ENCODE assay signal across 11 cellular contexts in genomic region chr13:23570931-23571330, GRCh38. TPM values are rescaled to one million over a fixed set of nuclear protein-coding genes. Genes with fewer than 3 reads are reported as not detected.
A peak's percentile ranks its signal among the peaks of the same experiment; 100 is the strongest.
DNase-seq lines count a peak whose midpoint lies in the region; ATAC-seq and TF ChIP-seq lines count a peak whose summit lies in the region.
"Had no signal": no experiment of that assay in that cellular context is flagged by ENCODE, and none has a peak within 500 bp of the region (broad histone marks: within the 10 kb centered on the region; RNA-seq: fewer than 3 reads in every experiment).

No MANE protein-coding gene starts in this region.

- H3K9me2 ChIP-seq in PC-9 (ENCODE audit: insufficient read depth) = no peaks in the 10 kb centered on the region

- no peaks in the 10 kb centered on the region for H3K36me3 Mint-ChIP-seq in MCF 10A (ENCODE audit: insufficient read depth, unreplicated experiment)
- no peaks in the 10 kb centered on the region for H3K36me3 Mint-ChIP-seq in activated T-cell treated with anti-CD3 and anti-CD28 coated beads, Interleukin-2, amount 50 U/mL, for 24 hours (ENCODE audit: low read depth)

- H3K36me3 ChIP-seq in breast epithelium = no peaks in the 10 kb centered on the region
- no peaks in the 10 kb centered on the region for H3K36me3 ChIP-seq in iPS-20b (ENCODE audit: insufficient read depth, low read depth, low read length)
- H3K36me3 ChIP-seq in PC-9 (ENCODE audit: low read depth) = no peaks in the 10 kb centered on the region
- H3K36me3 ChIP-seq: tibial artery had no signal

- peak overlapping the region in 1 of 2 donors; percentile 45 for H3K27ac ChIP-seq in breast epithelium
- H3K27ac ChIP-seq in iPS-20b (ENCODE audit: low read length) = no peak overlapping the region
- no peak overlapping the region for H3K27ac ChIP-seq in PC-9
- H3K27ac ChIP-seq: tibial artery had no signal

- H3K27me3 ChIP-seq in breast epithelium (no peaks in the 10 kb centered on the region), iPS-20b (ENCODE audit: insufficient read depth, low read length) (no peaks in the 10 kb centered on the region), PC-9 (ENCODE audit: insufficient read depth, low read depth) (0 out of 2 replicates have a peak, but pooled peaks cover 8% of the 10 kb centered on the region)

- CTCF ChIA-PET in MCF 10A (lab: Yijun Ruan, JAX) = interaction anchor here (0.6 to 1.4 kb wide), 4 partner anchors 8 to 207 kb away, joined by 3 to 6 read pairs (median 4); no protein-coding TSS in a partner anchor
- CTCF ChIA-PET in PC-9 (lab: Charles Lee) = no interaction called here

- no peak for TF ChIP-seq POLR2A in breast epithelium (IDR thresholded peaks at IDR 0.05)

- H3K4me1 ChIP-seq in breast epithelium (no peaks in the 10 kb centered on the region), iPS-20b (ENCODE audit: insufficient read depth, low read length) (peaks cover 11% of the 10 kb centered on the region), PC-9 (replicated peaks; ENCODE audit: insufficient read depth) (no peaks in the 10 kb centered on the region)

- DNase-seq in breast epithelium (ENCODE audit: low spot score in 2 of 2) (no peak), MCF 10A (ENCODE audit: unreplicated experiment) (no peak), astrocyte of the cerebellum (ENCODE audit: low read depth) (no peak), NCI-H1417 treated with DMSO at 0.1 percent for 48 hours (lab: John Stamatoyannopoulos, UW) (no peak), PC-9 (no peak)
- DNase-seq in activated T-cell treated with anti-CD3 and anti-CD28 coated beads, Interleukin-2, amount 50 U/mL, for 24 hours = no peak
- DNase-seq: activated effector memory CD4-positive, alpha-beta T cell treated with anti-CD3 and anti-CD28 coated beads, Interleukin-2, amount 50 U/mL, for 16 hours; T-helper 2 cell; tibial artery had no signal

- H3K4me1 Mint-ChIP-seq in MCF 10A (ENCODE audit: insufficient read depth, unreplicated experiment) = no peaks in the 10 kb centered on the region
- peaks cover 14% of the 10 kb centered on the region for H3K4me1 Mint-ChIP-seq in activated T-cell treated with anti-CD3 and anti-CD28 coated beads, Interleukin-2, amount 50 U/mL, for 24 hours (ENCODE audit: low read depth)

- H2AFZ ChIP-seq in PC-9 = no peak overlapping the region

- no peaks in the 10 kb centered on the region for H3K9me3 Mint-ChIP-seq in MCF 10A (ENCODE audit: unreplicated experiment)
- no peaks in the 10 kb centered on the region for H3K9me3 Mint-ChIP-seq in activated T-cell treated with anti-CD3 and anti-CD28 coated beads, Interleukin-2, amount 50 U/mL, for 24 hours

- POLR2A ChIA-PET in MCF 10A (lab: Yijun Ruan, JAX) = interaction anchor here (1.1 to 1.3 kb wide), 2 partner anchors 9 to 317 kb away, joined by 3 to 4 read pairs; no protein-coding TSS in a partner anchor
- POLR2A ChIA-PET in PC-9 (lab: Charles Lee; ENCODE audit: unreplicated experiment) = no interaction called here

- intact Hi-C loops in breast epithelium (cut with DNase I; ENCODE audit: low total_unique reads) = no loop called here
- intact Hi-C loops in MCF 10A (cut with micrococcal nuclease) = no loop called here
- intact Hi-C loops in PC-9 (cut with micrococcal nuclease; ENCODE audit: unreplicated experiment) = loop anchor here (10.0 kb wide), 1 partner anchor 294 kb away; no protein-coding TSS in a partner anchor

- BruUV-seq in MCF 10A (replicated peaks; lab: Mats Ljungman, UMichigan) (no TSS peak), PC-9 (replicated peaks; lab: Mats Ljungman, UMichigan) (no TSS peak)

- no peak overlapping the region for H3K4me2 ChIP-seq in PC-9

- H3K27ac Mint-ChIP-seq in MCF 10A (ENCODE audit: low read depth, unreplicated experiment) = no peak overlapping the region
- no peak overlapping the region for H3K27ac Mint-ChIP-seq in activated T-cell treated with anti-CD3 and anti-CD28 coated beads, Interleukin-2, amount 50 U/mL, for 24 hours

- H3K9ac ChIP-seq in iPS-20b (ENCODE audit: low read depth, low read length) = peak overlapping the region; percentile 26; the same call in 1 of the 2 replicates

- H3K27me3 Mint-ChIP-seq in MCF 10A (ENCODE audit: insufficient read depth, unreplicated experiment) = peaks cover 55% of the 10 kb centered on the region
- peaks cover 79% of the 10 kb centered on the region for H3K27me3 Mint-ChIP-seq in activated T-cell treated with anti-CD3 and anti-CD28 coated beads, Interleukin-2, amount 50 U/mL, for 24 hours

- TF ChIP-seq CTCF in breast epithelium (IDR thresholded peaks at IDR 0.05) (no peak), MCF 10A (IDR thresholded peaks at IDR 0.05; ENCODE audit: unreplicated experiment) (no peak), astrocyte of the cerebellum (IDR thresholded peaks at IDR 0.05; ENCODE audit: low read depth, low read length, missing control alignments) (peak; percentile 38), PC-9 (conservative IDR thresholded peaks at IDR 0.05) (no peak)

- no peaks in the 10 kb centered on the region for H3F3A ChIP-seq in PC-9 (ENCODE audit: insufficient read depth, low read depth)

- H3K4me3 ChIP-seq in breast epithelium = peak overlapping the region in 2 of 3 donors; percentile 31 to 37
- peak overlapping the region; percentile 27 for H3K4me3 ChIP-seq in astrocyte of the cerebellum (ENCODE audit: low read depth, low read length)
- peak overlapping the region; percentile 30 for H3K4me3 ChIP-seq in iPS-20b (ENCODE audit: low read length)
- H3K4me3 ChIP-seq in PC-9 = no peak overlapping the region
- H3K4me3 ChIP-seq: tibial artery had no signal

- in situ Hi-C loops in astrocyte of the cerebellum (cut with HindIII; ENCODE audit: low sequenced_read_pairs) = no loop called here

- H3K4me3 Mint-ChIP-seq in MCF 10A (ENCODE audit: unreplicated experiment) = no peak overlapping the region
- no peak overlapping the region for H3K4me3 Mint-ChIP-seq in activated T-cell treated with anti-CD3 and anti-CD28 coated beads, Interleukin-2, amount 50 U/mL, for 24 hours

- H4K20me1 ChIP-seq in PC-9 (ENCODE audit: insufficient read depth) = no peaks in the 10 kb centered on the region

- no peaks in the 10 kb centered on the region for H3K79me2 ChIP-seq in PC-9 (ENCODE audit: low read depth)

- H3K9me3 ChIP-seq in breast epithelium = no peaks in the 10 kb centered on the region
- H3K9me3 ChIP-seq in iPS-20b (ENCODE audit: insufficient read depth, low read depth, low read length) = no peaks in the 10 kb centered on the region
- H3K9me3 ChIP-seq in PC-9 (ENCODE audit: insufficient read depth, low read depth) = no peaks in the 10 kb centered on the region
- H3K9me3 ChIP-seq: tibial artery had no signal

- no peak for ATAC-seq in HG03442 (IDR thresholded peaks at IDR 0.05; ENCODE audit: unreplicated experiment)

RNA-seq across cellular contexts. Expression of gene TNFRSF19, which starts 0.7 kb away (rescaled TPM):
- total RNA-seq in breast epithelium (1 to 10 TPM; 5.3 to 9.1 (median 7.9) TPM), MCF 10A (2022) (not detected in 2 replicates), PC-9 (2021) (0.13 and 0.24 TPM in 2 replicates)
